28 cellular contexts compared by ENCODE assay signal in genomic region chr9:118554987-118555386, GRCh38.
"Had no signal": no experiment of that assay in that cellular context is flagged by ENCODE, and none has a peak within 500 bp of the region (broad histone marks: within the 10 kb centered on the region; RNA-seq: fewer than 3 reads in every experiment).

No MANE protein-coding gene starts in this region.

- DNase-seq: stimulated activated CD4-positive, alpha-beta T cell treated with anti-CD3 and anti-CD28 coated beads, Interleukin-2, amount 100 ng/mL, for 48 hours; stimulated activated CD4-positive, alpha-beta T cell treated with anti-CD3 and anti-CD28 coated beads, Interleukin-4, amount 100 ng/mL, for 1 hour; stimulated activated CD4-positive, alpha-beta T cell treated with anti-CD3 and anti-CD28 coated beads, Interleukin-4, amount 100 ng/mL, for 24 hours; stimulated activated CD4-positive, alpha-beta T cell treated with anti-CD3 and anti-CD28 coated beads, Interleukin-4, amount 100 ng/mL, for 4 hours; stimulated activated CD8-positive, alpha-beta memory T cell treated with anti-CD3 and anti-CD28 coated beads, Interleukin-4, amount 100 ng/mL, for 48 hours; stimulated activated naive B cell treated with anti-CD40 and anti-IgM and Interleukin-4, amounts not matched to agents 10 μg/mL and 1 μg/mL and 100 μg/mL, for 72 hours; stimulated activated naive CD4-positive, alpha-beta T cell; stimulated activated naive CD4-positive, alpha-beta T cell treated with Interleukin-2 at 50 U/mL for 16 hours; stimulated activated naive CD8-positive, alpha-beta T cell treated with anti-CD3 and anti-CD28 coated beads, Interleukin-15, amount 100 ng/mL, for 72 hours; stimulated activated naive CD8-positive, alpha-beta T cell treated with anti-CD3 and anti-CD28 coated beads, Interleukin-15, Interleukin-2, amounts not matched to agents 100 U/mL and 50 U/mL, for 24 hours; stomach; substantia nigra; testis; thyroid gland; tibial artery; transverse colon; trophoblast cell; upper lobe of left lung; upper lobe of right lung; uterus had no signal

- H3K36me3 Mint-ChIP-seq: stimulated activated effector memory CD8-positive, alpha-beta T cell treated with anti-CD3 and anti-CD28 coated beads, Interleukin-12 subunit alpha, Interleukin-12 subunit beta, amount 100 ng/mL, for 72 hours; stimulated activated memory B cell treated with anti-CD40 and anti-IgM and Interleukin-4, amounts not matched to agents 10 μg/mL and 1 μg/mL and 100 μg/mL, for 72 hours; stimulated activated naive B cell treated with anti-CD40 and anti-IgM and Interleukin-4, amounts not matched to agents 10 μg/mL and 1 μg/mL and 100 μg/mL, for 72 hours; type B pancreatic cell had no signal

- H3K27me3 Mint-ChIP-seq: stimulated activated memory B cell treated with anti-CD40 and anti-IgM and Interleukin-4, amounts not matched to agents 10 μg/mL and 1 μg/mL and 100 μg/mL, for 72 hours; stimulated activated naive B cell treated with anti-CD40 and anti-IgM and Interleukin-4, amounts not matched to agents 10 μg/mL and 1 μg/mL and 100 μg/mL, for 72 hours; stimulated activated naive CD8-positive, alpha-beta T cell treated with anti-CD3 and anti-CD28 coated beads, Interleukin-15, amount 100 ng/mL, for 72 hours; stimulated activated naive CD8-positive, alpha-beta T cell treated with anti-CD3 and anti-CD28 coated beads, Interleukin-15, Interleukin-2, amounts not matched to agents 100 ng/mL and 50 ng/mL, for 24 hours; type B pancreatic cell had no signal

- H3K4me3 Mint-ChIP-seq: stimulated activated effector memory CD8-positive, alpha-beta T cell treated with anti-CD3 and anti-CD28 coated beads, Interleukin-12 subunit alpha, Interleukin-12 subunit beta, amount 100 ng/mL, for 72 hours; stimulated activated memory B cell treated with anti-CD40 and anti-IgM and Interleukin-4, amounts not matched to agents 10 μg/mL and 1 μg/mL and 100 μg/mL, for 72 hours; stimulated activated naive B cell treated with anti-CD40 and anti-IgM and Interleukin-4, amounts not matched to agents 10 μg/mL and 1 μg/mL and 100 μg/mL, for 72 hours; stimulated activated naive CD8-positive, alpha-beta T cell treated with anti-CD3 and anti-CD28 coated beads, Interleukin-15, amount 100 ng/mL, for 72 hours; stimulated activated naive CD8-positive, alpha-beta T cell treated with anti-CD3 and anti-CD28 coated beads, Interleukin-15, Interleukin-2, amounts not matched to agents 100 ng/mL and 50 ng/mL, for 24 hours; type B pancreatic cell had no signal

- H3K27me3 ChIP-seq: stomach, suprapubic skin, testis, thyroid gland, tibial artery, tibial nerve, transverse colon, upper lobe of left lung, upper lobe of right lung, uterus, vagina had no signal

- H3K27ac ChIP-seq: stomach, suprapubic skin, testis, thoracic aorta, thyroid gland, tibial artery, tibial nerve, transverse colon, upper lobe of left lung, upper lobe of right lung, uterus, vagina had no signal

- H3K4me1 Mint-ChIP-seq: stimulated activated effector memory CD8-positive, alpha-beta T cell treated with anti-CD3 and anti-CD28 coated beads, Interleukin-12 subunit alpha, Interleukin-12 subunit beta, amount 100 ng/mL, for 72 hours; stimulated activated memory B cell treated with anti-CD40 and anti-IgM and Interleukin-4, amounts not matched to agents 10 μg/mL and 1 μg/mL and 100 μg/mL, for 72 hours; stimulated activated naive B cell treated with anti-CD40 and anti-IgM and Interleukin-4, amounts not matched to agents 10 μg/mL and 1 μg/mL and 100 μg/mL, for 72 hours; stimulated activated naive CD8-positive, alpha-beta T cell treated with anti-CD3 and anti-CD28 coated beads, Interleukin-15, amount 100 ng/mL, for 72 hours had no signal

- H3K9me3 ChIP-seq: stomach, suprapubic skin, testis, thoracic aorta, thyroid gland, tibial artery, tibial nerve, transverse colon, upper lobe of left lung, upper lobe of right lung, uterus, vagina had no signal

- H3K27ac Mint-ChIP-seq: stimulated activated effector memory CD8-positive, alpha-beta T cell treated with anti-CD3 and anti-CD28 coated beads, Interleukin-12 subunit alpha, Interleukin-12 subunit beta, amount 100 ng/mL, for 72 hours; stimulated activated memory B cell treated with anti-CD40 and anti-IgM and Interleukin-4, amounts not matched to agents 10 μg/mL and 1 μg/mL and 100 μg/mL, for 72 hours; stimulated activated naive B cell treated with anti-CD40 and anti-IgM and Interleukin-4, amounts not matched to agents 10 μg/mL and 1 μg/mL and 100 μg/mL, for 72 hours; stimulated activated naive CD8-positive, alpha-beta T cell treated with anti-CD3 and anti-CD28 coated beads, Interleukin-15, amount 100 ng/mL, for 72 hours; stimulated activated naive CD8-positive, alpha-beta T cell treated with anti-CD3 and anti-CD28 coated beads, Interleukin-15, Interleukin-2, amounts not matched to agents 100 ng/mL and 50 ng/mL, for 24 hours; type B pancreatic cell had no signal

- H3K9me3 Mint-ChIP-seq: stimulated activated naive B cell treated with anti-CD40 and anti-IgM and Interleukin-4, amounts not matched to agents 10 μg/mL and 1 μg/mL and 100 μg/mL, for 72 hours; type B pancreatic cell had no signal

- H3K4me1 ChIP-seq: stomach, suprapubic skin, testis, thyroid gland, tibial artery, tibial nerve, transverse colon, upper lobe of left lung, upper lobe of right lung, uterus, vagina had no signal
